1 cellular context compared by ENCODE assay signal in genomic region chr16:67246945-67247697, GRCh38.
TF ChIP-seq lines count a peak whose summit lies in the region.

FHOD1 (minus strand) TSS chr16:67247481; CDS start chr16:67247410, 71 bp downstream.

TF ChIP-seq in GM12878, 131 proteins besides CTCF, POLR2A, EP300 and RAD21 (continued from another document):
- no peak for TF ChIP-seq CBX5 (IDR thresholded peaks at IDR 0.05; ENCODE audit: low read depth)
- TF ChIP-seq ZNF622 (IDR thresholded peaks at IDR 0.05), result no peak
- no peak for TF ChIP-seq ZNF217 (IDR thresholded peaks at IDR 0.05)
- no peak for TF ChIP-seq ASH2L (IDR thresholded peaks at IDR 0.05; ENCODE audit: borderline replicate concordance, low read depth)
- TF ChIP-seq, protein P1, sequence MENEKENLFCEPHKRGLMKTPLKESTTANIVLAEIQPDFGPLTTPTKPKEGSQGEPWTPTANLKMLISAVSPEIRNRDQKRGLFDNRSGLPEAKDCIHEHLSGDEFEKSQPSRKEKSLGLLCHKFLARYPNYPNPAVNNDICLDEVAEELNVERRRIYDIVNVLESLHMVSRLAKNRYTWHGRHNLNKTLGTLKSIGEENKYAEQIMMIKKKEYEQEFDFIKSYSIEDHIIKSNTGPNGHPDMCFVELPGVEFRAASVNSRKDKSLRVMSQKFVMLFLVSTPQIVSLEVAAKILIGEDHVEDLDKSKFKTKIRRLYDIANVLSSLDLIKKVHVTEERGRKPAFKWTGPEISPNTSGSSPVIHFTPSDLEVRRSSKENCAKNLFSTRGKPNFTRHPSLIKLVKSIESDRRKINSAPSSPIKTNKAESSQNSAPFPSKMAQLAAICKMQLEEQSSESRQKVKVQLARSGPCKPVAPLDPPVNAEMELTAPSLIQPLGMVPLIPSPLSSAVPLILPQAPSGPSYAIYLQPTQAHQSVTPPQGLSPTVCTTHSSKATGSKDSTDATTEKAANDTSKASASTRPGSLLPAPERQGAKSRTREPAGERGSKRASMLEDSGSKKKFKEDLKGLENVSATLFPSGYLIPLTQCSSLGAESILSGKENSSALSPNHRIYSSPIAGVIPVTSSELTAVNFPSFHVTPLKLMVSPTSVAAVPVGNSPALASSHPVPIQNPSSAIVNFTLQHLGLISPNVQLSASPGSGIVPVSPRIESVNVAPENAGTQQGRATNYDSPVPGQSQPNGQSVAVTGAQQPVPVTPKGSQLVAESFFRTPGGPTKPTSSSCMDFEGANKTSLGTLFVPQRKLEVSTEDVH (IDR thresholded peaks at IDR 0.05; ENCODE audit: low read depth, partially characterized antibody), result no peak
- TF ChIP-seq NFYA (IDR thresholded peaks at IDR 0.05; ENCODE audit: borderline replicate concordance, low read depth, low read length), result no peak
- no peak for TF ChIP-seq CUX1 (IDR thresholded peaks at IDR 0.05; ENCODE audit: insufficient replicate concordance, low read depth, low read length)
- TF ChIP-seq PML (IDR thresholded peaks at IDR 0.05; ENCODE audit: low read length), result no peak
- TF ChIP-seq SUZ12 (IDR thresholded peaks at IDR 0.05; ENCODE audit: unreplicated experiment), result no peak
- TF ChIP-seq SPI1 (IDR thresholded peaks at IDR 0.05; ENCODE audit: borderline replicate concordance, insufficient read depth, low read depth, low read length), result no peak
- TF ChIP-seq STAT3 (IDR thresholded peaks at IDR 0.05; ENCODE audit: low read depth, low read length), result no peak
- TF ChIP-seq ATF3 (IDR thresholded peaks at IDR 0.05; ENCODE audit: borderline replicate concordance, extremely low read depth, low read depth, low read length), result no peak
- no peak for TF ChIP-seq RFX5 (IDR thresholded peaks at IDR 0.05; ENCODE audit: low read depth, low read length)
- no peak for TF ChIP-seq NBN (IDR thresholded peaks at IDR 0.05)
- TF ChIP-seq JUNB (IDR thresholded peaks at IDR 0.05), result no peak
- no peak for TF ChIP-seq WRNIP1 (IDR thresholded peaks at IDR 0.05; ENCODE audit: borderline replicate concordance, low read depth, low read length)
- TF ChIP-seq, protein P2, sequence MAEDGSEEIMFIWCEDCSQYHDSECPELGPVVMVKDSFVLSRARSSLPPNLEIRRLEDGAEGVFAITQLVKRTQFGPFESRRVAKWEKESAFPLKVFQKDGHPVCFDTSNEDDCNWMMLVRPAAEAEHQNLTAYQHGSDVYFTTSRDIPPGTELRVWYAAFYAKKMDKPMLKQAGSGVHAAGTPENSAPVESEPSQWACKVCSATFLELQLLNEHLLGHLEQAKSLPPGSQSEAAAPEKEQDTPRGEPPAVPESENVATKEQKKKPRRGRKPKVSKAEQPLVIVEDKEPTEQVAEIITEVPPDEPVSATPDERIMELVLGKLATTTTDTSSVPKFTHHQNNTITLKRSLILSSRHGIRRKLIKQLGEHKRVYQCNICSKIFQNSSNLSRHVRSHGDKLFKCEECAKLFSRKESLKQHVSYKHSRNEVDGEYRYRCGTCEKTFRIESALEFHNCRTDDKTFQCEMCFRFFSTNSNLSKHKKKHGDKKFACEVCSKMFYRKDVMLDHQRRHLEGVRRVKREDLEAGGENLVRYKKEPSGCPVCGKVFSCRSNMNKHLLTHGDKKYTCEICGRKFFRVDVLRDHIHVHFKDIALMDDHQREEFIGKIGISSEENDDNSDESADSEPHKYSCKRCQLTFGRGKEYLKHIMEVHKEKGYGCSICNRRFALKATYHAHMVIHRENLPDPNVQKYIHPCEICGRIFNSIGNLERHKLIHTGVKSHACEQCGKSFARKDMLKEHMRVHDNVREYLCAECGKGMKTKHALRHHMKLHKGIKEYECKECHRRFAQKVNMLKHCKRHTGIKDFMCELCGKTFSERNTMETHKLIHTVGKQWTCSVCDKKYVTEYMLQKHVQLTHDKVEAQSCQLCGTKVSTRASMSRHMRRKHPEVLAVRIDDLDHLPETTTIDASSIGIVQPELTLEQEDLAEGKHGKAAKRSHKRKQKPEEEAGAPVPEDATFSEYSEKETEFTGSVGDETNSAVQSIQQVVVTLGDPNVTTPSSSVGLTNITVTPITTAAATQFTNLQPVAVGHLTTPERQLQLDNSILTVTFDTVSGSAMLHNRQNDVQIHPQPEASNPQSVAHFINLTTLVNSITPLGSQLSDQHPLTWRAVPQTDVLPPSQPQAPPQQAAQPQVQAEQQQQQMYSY (CRISPR knock-in tag; IDR thresholded peaks at IDR 0.05), result no peak
- TF ChIP-seq STAT1 (conservative IDR thresholded peaks at IDR 0.05), result no peak
- TF ChIP-seq GATAD2B (conservative IDR thresholded peaks at IDR 0.05; ENCODE audit: low read depth), result peak; percentile 40; the same call in 1 of the 2 replicates
- peak; percentile 62; the same call in 1 of the 2 replicates for TF ChIP-seq SIN3A (IDR thresholded peaks at IDR 0.05; ENCODE audit: low read depth, low read length)
- no peak for TF ChIP-seq ZNF24 (IDR thresholded peaks at IDR 0.05)
- TF ChIP-seq, protein P3, sequence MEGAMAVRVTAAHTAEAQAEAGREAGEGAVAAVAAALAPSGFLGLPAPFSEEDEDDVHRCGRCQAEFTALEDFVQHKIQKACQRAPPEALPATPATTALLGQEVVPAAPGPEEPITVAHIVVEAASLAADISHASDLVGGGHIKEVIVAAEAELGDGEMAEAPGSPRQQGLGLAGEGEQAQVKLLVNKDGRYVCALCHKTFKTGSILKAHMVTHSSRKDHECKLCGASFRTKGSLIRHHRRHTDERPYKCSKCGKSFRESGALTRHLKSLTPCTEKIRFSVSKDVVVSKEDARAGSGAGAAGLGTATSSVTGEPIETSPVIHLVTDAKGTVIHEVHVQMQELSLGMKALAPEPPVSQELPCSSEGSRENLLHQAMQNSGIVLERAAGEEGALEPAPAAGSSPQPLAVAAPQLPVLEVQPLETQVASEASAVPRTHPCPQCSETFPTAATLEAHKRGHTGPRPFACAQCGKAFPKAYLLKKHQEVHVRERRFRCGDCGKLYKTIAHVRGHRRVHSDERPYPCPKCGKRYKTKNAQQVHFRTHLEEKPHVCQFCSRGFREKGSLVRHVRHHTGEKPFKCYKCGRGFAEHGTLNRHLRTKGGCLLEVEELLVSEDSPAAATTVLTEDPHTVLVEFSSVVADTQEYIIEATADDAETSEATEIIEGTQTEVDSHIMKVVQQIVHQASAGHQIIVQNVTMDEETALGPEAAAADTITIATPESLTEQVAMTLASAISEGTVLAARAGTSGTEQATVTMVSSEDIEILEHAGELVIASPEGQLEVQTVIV (IDR thresholded peaks at IDR 0.05; ENCODE audit: borderline replicate concordance, partially characterized antibody), result no peak
- TF ChIP-seq MTA3 (IDR thresholded peaks at IDR 0.05; ENCODE audit: borderline replicate concordance, low read length), result no peak
- TF ChIP-seq BCL3 (IDR thresholded peaks at IDR 0.05; ENCODE audit: borderline replicate concordance, insufficient read depth, low read depth, low read length, poor library complexity, severe bottlenecking), result no peak
